Comparison of ENCODE assay signal across 7 cellular contexts in genomic region chr19:48806518-48806817, GRCh38.
DNase-seq lines count a peak whose midpoint lies in the region; ATAC-seq and TF ChIP-seq lines count a peak whose summit lies in the region.
"Had no signal": no experiment of that assay in that cellular context is flagged by ENCODE, and none has a peak within 500 bp of the region (broad histone marks: within the 10 kb centered on the region; RNA-seq: fewer than 3 reads in every experiment).

No MANE protein-coding gene starts in this region.

- H3K27ac Mint-ChIP-seq in activated T-cell treated with anti-CD3 and anti-CD28 coated beads, Interleukin-2, amount 50 U/mL, for 24 hours = no peak overlapping the region
- peak overlapping the region; percentile 86 to 94 (median 91) for H3K27ac Mint-ChIP-seq in nephron

- DNase-seq in NCI-H1417 (lab: John Stamatoyannopoulos, UW) (peak in 2 of 3 experiments; percentile 33 to 36), NCI-H1417 treated with DMSO at 0.1 percent for 48 hours (lab: John Stamatoyannopoulos, UW) (no peak)
- DNase-seq in activated T-cell treated with anti-CD3 and anti-CD28 coated beads, Interleukin-2, amount 50 U/mL, for 24 hours = peak; percentile 48
- DNase-seq: T1000 had no signal

- no peaks in the 10 kb centered on the region for H3K27me3 Mint-ChIP-seq in activated T-cell treated with anti-CD3 and anti-CD28 coated beads, Interleukin-2, amount 50 U/mL, for 24 hours
- no peaks in the 10 kb centered on the region for H3K27me3 Mint-ChIP-seq in nephron (ENCODE audit: low read depth)

- H3K9me3 Mint-ChIP-seq in activated T-cell treated with anti-CD3 and anti-CD28 coated beads, Interleukin-2, amount 50 U/mL, for 24 hours = no peaks in the 10 kb centered on the region
- H3K9me3 Mint-ChIP-seq in nephron = no peaks in the 10 kb centered on the region

- TF ChIP-seq CTCF in nephron (IDR thresholded peaks at IDR 0.05; ENCODE audit: unreplicated experiment in 3 of 3) = no peak

- peaks cover 40% of the 10 kb centered on the region for H3K36me3 Mint-ChIP-seq in activated T-cell treated with anti-CD3 and anti-CD28 coated beads, Interleukin-2, amount 50 U/mL, for 24 hours (ENCODE audit: low read depth)
- no peaks in the 10 kb centered on the region for H3K36me3 Mint-ChIP-seq in nephron (ENCODE audit: low read depth)

- H3K4me3 Mint-ChIP-seq in activated T-cell treated with anti-CD3 and anti-CD28 coated beads, Interleukin-2, amount 50 U/mL, for 24 hours = no peak overlapping the region
- H3K4me3 Mint-ChIP-seq in nephron = peak overlapping the region; percentile 68 to 81 (median 78)

- no peak for ATAC-seq in GM21515 (IDR thresholded peaks at IDR 0.05; ENCODE audit: unreplicated experiment)
- no peak for ATAC-seq in HG02588 (IDR thresholded peaks at IDR 0.05; ENCODE audit: unreplicated experiment)

- peaks cover 21% of the 10 kb centered on the region for H3K4me1 Mint-ChIP-seq in activated T-cell treated with anti-CD3 and anti-CD28 coated beads, Interleukin-2, amount 50 U/mL, for 24 hours (ENCODE audit: low read depth)
- peaks cover 29% of the 10 kb centered on the region for H3K4me1 Mint-ChIP-seq in nephron
